1 cellular context compared by ENCODE assay signal in genomic region chr12:76084277-76085158, GRCh38.
TF ChIP-seq lines count a peak whose summit lies in the region.

Gene NAP1L1 (minus strand): TSS chr12:76084685. CDS start chr12:76074219, 10,466 bp downstream.

TF ChIP-seq in HepG2, 621 proteins besides CTCF, POLR2A, EP300 and RAD21 (continued from another document and continues in another):
- TF ChIP-seq ZHX1 (CRISPR knock-in tag; IDR thresholded peaks at IDR 0.05; ENCODE audit: low read depth) (no peak), ETS1 (CRISPR knock-in tag; IDR thresholded peaks at IDR 0.05) (no peak), ARNTL (CRISPR knock-in tag; IDR thresholded peaks at IDR 0.05) (0 out of 2 replicates have a peak, but pooled peaks have one; percentile 33), LBX2 (CRISPR knock-in tag; IDR thresholded peaks at IDR 0.05; ENCODE audit: borderline replicate concordance) (no peak), HDAC6 (IDR thresholded peaks at IDR 0.05; ENCODE audit: low read depth, low read length) (no peak), TBX2 (CRISPR knock-in tag; IDR thresholded peaks at IDR 0.05; ENCODE audit: borderline replicate concordance) (peak; percentile 51), ZNF841 (CRISPR knock-in tag; IDR thresholded peaks at IDR 0.05; ENCODE audit: borderline replicate concordance) (no peak), BCL3 (CRISPR knock-in tag; IDR thresholded peaks at IDR 0.05) (no peak; the same call in 1 of the 2 replicates), ZNF792 (CRISPR knock-in tag; IDR thresholded peaks at IDR 0.05) (no peak), THAP11 (CRISPR knock-in tag; IDR thresholded peaks at IDR 0.05) (peak; percentile 40; the same call in 1 of the 2 replicates), MTF1 (CRISPR knock-in tag; IDR thresholded peaks at IDR 0.05) (0 out of 2 replicates have a peak, but pooled peaks have one; percentile 32), ZBTB2 (CRISPR knock-in tag; IDR thresholded peaks at IDR 0.05; ENCODE audit: low read depth) (no peak), SNAPC2 (CRISPR knock-in tag; IDR thresholded peaks at IDR 0.05) (no peak), SP2 (CRISPR knock-in tag; IDR thresholded peaks at IDR 0.05) (peak; percentile 26; the same call in 1 of the 2 replicates), BCLAF1 (IDR thresholded peaks at IDR 0.05) (no peak), ZEB1 (IDR thresholded peaks at IDR 0.05; ENCODE audit: insufficient replicate concordance, low read depth) (peak; percentile 7), ISX (CRISPR knock-in tag; conservative IDR thresholded peaks at IDR 0.05) (peak; percentile 39; the same call in 1 of the 2 replicates), ZBTB10 (CRISPR knock-in tag; IDR thresholded peaks at IDR 0.05; ENCODE audit: borderline replicate concordance) (no peak), PRDM15 (CRISPR knock-in tag; IDR thresholded peaks at IDR 0.05) (no peak), IRF2 (CRISPR knock-in tag; IDR thresholded peaks at IDR 0.05) (no peak), ZNF501 (CRISPR knock-in tag; IDR thresholded peaks at IDR 0.05) (peak; percentile 87), GRHL1 (CRISPR knock-in tag; conservative IDR thresholded peaks at IDR 0.05) (no peak), HOXD1 (CRISPR knock-in tag; IDR thresholded peaks at IDR 0.05) (peak; percentile 64; the same call in 1 of the 2 replicates), PITX1 (CRISPR knock-in tag; IDR thresholded peaks at IDR 0.05) (no peak), ZNF776 (CRISPR knock-in tag; IDR thresholded peaks at IDR 0.05) (0 out of 2 replicates have a peak, but pooled peaks have one; percentile 21), RORA (CRISPR knock-in tag; IDR thresholded peaks at IDR 0.05) (no peak), E2F1 (CRISPR knock-in tag; IDR thresholded peaks at IDR 0.05) (peak; percentile 74), MLX (CRISPR knock-in tag; IDR thresholded peaks at IDR 0.05) (no peak), SNRNP70 (IDR thresholded peaks at IDR 0.05; ENCODE audit: low read depth, low read length) (no peak), ZNF740 (CRISPR knock-in tag; IDR thresholded peaks at IDR 0.05) (0 out of 2 replicates have a peak, but pooled peaks have one; percentile 19), HNRNPK (IDR thresholded peaks at IDR 0.05; ENCODE audit: low read depth, low read length, poor library complexity, severe bottlenecking) (peak; percentile 50)
